Comparison of ENCODE assay signal across 14 cellular contexts in genomic region chr7:132255898-132256297, GRCh38.
DNase-seq lines count a peak whose midpoint lies in the region; ATAC-seq and TF ChIP-seq lines count a peak whose summit lies in the region.
"Had no signal": no experiment of that assay in that cellular context is flagged by ENCODE, and none has a peak within 500 bp of the region (broad histone marks: within the 10 kb centered on the region; RNA-seq: fewer than 3 reads in every experiment).

No MANE protein-coding gene starts in this region.

- no peak overlapping the region for H3K14ac ChIP-seq in IMR-90 (replicated peaks; ENCODE audit: low read depth, low read length)

- H2BK20ac ChIP-seq in IMR-90 (ENCODE audit: low read depth, low read length): no peak overlapping the region

- no peaks in the 10 kb centered on the region for H3K79me1 ChIP-seq in IMR-90 (ENCODE audit: low read depth in 1 of 2, low read length in 2 of 2)

- WGBS in IMR-90 (ENCODE audit: extremely low coverage in 2 of 2, insufficient read length in 1 of 2), 2 experiments: 60% methylated on average over 1 of the region's 6 CpGs; no CpG with 5 or more reads in 1 of the 2 experiments

- no peak for DNase-seq in IMR-90
- peak; percentile 5 for DNase-seq in RPMI8226
- DNase-seq in Right ventricle myocardium inferior (ENCODE audit: missing footprints): peak; percentile 57
- DNase-seq in pulmonary artery endothelial cell (ENCODE audit: low read depth, low spot score): peak; percentile 24
- no peak for DNase-seq in EL
- DNase-seq in dedifferentiated amniotic fluid mesenchymal stem cell (ENCODE audit: extremely low spot score): no peak
- no peak for DNase-seq in SHP77 treated with DMSO at 0.1 percent for 48 hours (lab: John Stamatoyannopoulos, UW)
- DNase-seq: activated CD4-positive, alpha-beta T cell treated with anti-CD3 and anti-CD28 coated beads, Interleukin-2, amount 10 ng/mL, durations not matched to agents 7 days and 5 days; activated effector memory CD4-positive, alpha-beta T cell treated with anti-CD3 and anti-CD28 coated beads, Interleukin-2, amount 50 U/mL, for 16 hours; cerebellar nuclear complex; naive B cell; NCI-H187 treated with DMSO at 0.1 percent for 48 hours; testis had no signal

- intact Hi-C loops in IMR-90 (cut with micrococcal nuclease): loop anchor here (10.0 kb wide), 1 partner anchor 571 kb away; no protein-coding TSS in a partner anchor
- intact Hi-C loops in Right ventricle myocardium inferior (cut with DNase I): no loop called here

- no peak for TF ChIP-seq CTCF in IMR-90 (conservative IDR thresholded peaks at IDR 0.05; ENCODE audit: low read depth, low read length)

- H2AK9ac ChIP-seq in IMR-90 (replicated peaks; ENCODE audit: low read depth, low read length, poor library complexity): no peak overlapping the region

- no peak overlapping the region for H4K5ac ChIP-seq in IMR-90 (ENCODE audit: low read depth, low read length)

- no peaks in the 10 kb centered on the region for H3K27me3 ChIP-seq in IMR-90 (ENCODE audit: control insufficient read depth, insufficient read depth, low read length)
- H3K27me3 ChIP-seq: testis had no signal

- H2BK120ac ChIP-seq in IMR-90 (ENCODE audit: low read depth, low read length): no peak overlapping the region

- no peak overlapping the region for H2BK5ac ChIP-seq in IMR-90 (ENCODE audit: low read depth, low read length, poor library complexity, severe bottlenecking)

- no TSS peak for BruUV-seq in IMR-90 (replicated peaks; lab: Mats Ljungman, UMichigan)

- no peaks in the 10 kb centered on the region for H3K9me1 ChIP-seq in IMR-90 (ENCODE audit: insufficient read depth, low read length)

- H3K4ac ChIP-seq in IMR-90 (ENCODE audit: low read depth, low read length): no peak overlapping the region

- H3K9me3 ChIP-seq in IMR-90 (ENCODE audit: control insufficient read depth, insufficient read depth, low read length): no peaks in the 10 kb centered on the region
- H3K9me3 ChIP-seq: testis had no signal

- in situ Hi-C loops in IMR-90 (cut with MboI; ENCODE audit: low sequenced_read_pairs): no loop called here

- H4K20me1 ChIP-seq in IMR-90 (ENCODE audit: insufficient read depth, low read length): no peaks in the 10 kb centered on the region

- H3K4me3 ChIP-seq in IMR-90 (ENCODE audit: insufficient read depth, low read depth, low read length): no peak overlapping the region
- H3K4me3 ChIP-seq: testis had no signal

- TF ChIP-seq RAD21 in IMR-90 (IDR thresholded peaks at IDR 0.05; ENCODE audit: low read length): no peak

- no peak overlapping the region for H3K9ac ChIP-seq in IMR-90 (ENCODE audit: low read depth, low read length)

- no peak overlapping the region for H3K18ac ChIP-seq in IMR-90 (ENCODE audit: low read depth, low read length)

- no peak overlapping the region for H2AK5ac ChIP-seq in IMR-90 (ENCODE audit: low read depth, low read length)

- H3K36me3 ChIP-seq in IMR-90 (ENCODE audit: control insufficient read depth, insufficient read depth, low read length): no peaks in the 10 kb centered on the region

- no peak overlapping the region for H4K91ac ChIP-seq in IMR-90 (ENCODE audit: insufficient read depth, low read depth, low read length)

- H3K23ac ChIP-seq in IMR-90 (ENCODE audit: low read depth, low read length): no peak overlapping the region

- H3K4me2 ChIP-seq in IMR-90 (ENCODE audit: low read depth, low read length): no peak overlapping the region

- CTCF ChIA-PET in IMR-90 (lab: Yijun Ruan, JAX): no interaction called here

- peak overlapping the region; percentile 23 for H2AFZ ChIP-seq in IMR-90 (replicated peaks; ENCODE audit: low read length, poor library complexity)

- no peak overlapping the region for H2BK15ac ChIP-seq in IMR-90 (ENCODE audit: low read depth, low read length)

- H3K56ac ChIP-seq in IMR-90 (ENCODE audit: extremely low read depth, insufficient read depth, low read length): no peak overlapping the region

- H3K27ac ChIP-seq in IMR-90 (ENCODE audit: insufficient read depth, low read length): no peak overlapping the region
- H3K27ac ChIP-seq: testis had no signal

- no peaks in the 10 kb centered on the region for H3K4me1 ChIP-seq in IMR-90 (ENCODE audit: control insufficient read depth, insufficient read depth, low read length)
- H3K4me1 ChIP-seq: testis had no signal

- ATAC-seq in IMR-90 (ENCODE audit: low read depth) (no peak), Right ventricle myocardium inferior (peak; percentile 62), GM18873 (IDR thresholded peaks at IDR 0.05; ENCODE audit: low FRiP score, unreplicated experiment) (no peak)

- no peak for TF ChIP-seq POLR2A in IMR-90 (IDR thresholded peaks at IDR 0.05; ENCODE audit: low read depth, low read length)

- dilution Hi-C loops in IMR-90 (cut with HindIII; ENCODE audit: low sequenced_read_pairs, unreplicated experiment): no loop called here

- POLR2A ChIA-PET in IMR-90 (lab: Charles Lee; ENCODE audit: unreplicated experiment): no interaction called here

- H4K8ac ChIP-seq in IMR-90 (ENCODE audit: low read depth in 2 of 2, low read length in 2 of 2): no peak overlapping the region

TF ChIP-seq in IMR-90, 13 proteins besides CTCF, POLR2A, EP300 and RAD21:
- TF ChIP-seq MAFK (IDR thresholded peaks at IDR 0.05; ENCODE audit: low read depth, low read length): no peak
- TF ChIP-seq, protein P1, sequence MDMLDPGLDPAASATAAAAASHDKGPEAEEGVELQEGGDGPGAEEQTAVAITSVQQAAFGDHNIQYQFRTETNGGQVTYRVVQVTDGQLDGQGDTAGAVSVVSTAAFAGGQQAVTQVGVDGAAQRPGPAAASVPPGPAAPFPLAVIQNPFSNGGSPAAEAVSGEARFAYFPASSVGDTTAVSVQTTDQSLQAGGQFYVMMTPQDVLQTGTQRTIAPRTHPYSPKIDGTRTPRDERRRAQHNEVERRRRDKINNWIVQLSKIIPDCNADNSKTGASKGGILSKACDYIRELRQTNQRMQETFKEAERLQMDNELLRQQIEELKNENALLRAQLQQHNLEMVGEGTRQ (IDR thresholded peaks at IDR 0.05; ENCODE audit: low read depth, low read length): no peak

Comparison
In these comparisons a context has a peak if more than half of its experiments do, and no peak if none do; other contexts are left out.
1. DNase-seq: peak in RPMI8226 (single experiment), Right ventricle myocardium inferior (single experiment) and pulmonary artery endothelial cell (single experiment); none in IMR-90 (single experiment), EL (single experiment), dedifferentiated amniotic fluid mesenchymal stem cell (single experiment) and SHP77 treated with DMSO at 0.1 percent for 48 hours (single experiment).